Comparison of ENCODE assay signal across 8 cellular contexts in genomic region chr7:42238709-42239395, GRCh38. TPM values are rescaled to one million over a fixed set of nuclear protein-coding genes. Genes with fewer than 3 reads are reported as not detected.
A peak's percentile ranks its signal among the peaks of the same experiment; 100 is the strongest.
DNase-seq lines count a peak whose midpoint lies in the region; ATAC-seq and TF ChIP-seq lines count a peak whose summit lies in the region.

No MANE protein-coding gene starts in this region.

- no peak overlapping the region for H2BK15ac ChIP-seq in mesendoderm (replicated peaks; ENCODE audit: low read depth)

- H4K8ac ChIP-seq in mesendoderm (ENCODE audit: low read depth, low read length), result no peak overlapping the region

- peak overlapping the region; percentile 28 for H3K27ac ChIP-seq in right cardiac atrium (ENCODE audit: low read length)
- H3K27ac ChIP-seq in mesendoderm (ENCODE audit: low read depth, low read length), result no peak overlapping the region
- H3K27ac ChIP-seq in vagina, result peak overlapping the region; percentile 96

- intact Hi-C loops in right cardiac atrium (cut with DNase I) (loop anchor here in 1 of 4 donors (5.0 kb wide), 1 partner anchor 257 kb away; no protein-coding TSS in a partner anchor), Right ventricle myocardium superior (cut with DNase I) (no loop called here), vagina (cut with DNase I) (loop anchor here (10.0 kb wide), 1 partner anchor 264 kb away; no protein-coding TSS in a partner anchor)

- no peaks in the 10 kb centered on the region for H3K27me3 ChIP-seq in right cardiac atrium (ENCODE audit: control insufficient read depth, insufficient read depth)
- peaks cover 4% of the 10 kb centered on the region for H3K27me3 ChIP-seq in mesendoderm (ENCODE audit: insufficient read depth, low read length, poor library complexity)
- H3K27me3 ChIP-seq in vagina, result no peaks in the 10 kb centered on the region

- TF ChIP-seq POLR2A in vagina (IDR thresholded peaks at IDR 0.05), result no peak

- H3K79me1 ChIP-seq in mesendoderm (ENCODE audit: low read length), result no peaks in the 10 kb centered on the region

- no peak overlapping the region for H2BK120ac ChIP-seq in mesendoderm (ENCODE audit: low read depth, low read length)

- H4K5ac ChIP-seq in mesendoderm (ENCODE audit: low read length), result no peak overlapping the region

- no peaks in the 10 kb centered on the region for H3K79me2 ChIP-seq in mesendoderm (ENCODE audit: control insufficient read depth, insufficient read depth, low read length)

- H3K4me3 ChIP-seq in right cardiac atrium (ENCODE audit: low read length) (no peak overlapping the region), choroid plexus epithelial cell (ENCODE audit: low read depth, low read length) (no peak overlapping the region), mesendoderm (ENCODE audit: low read length) (no peak overlapping the region), vagina (peak overlapping the region; percentile 88 to 93)

- no peaks in the 10 kb centered on the region for H3K36me3 ChIP-seq in mesendoderm (ENCODE audit: control insufficient read depth, insufficient read depth, low read length)
- no peaks in the 10 kb centered on the region for H3K36me3 ChIP-seq in vagina

- peak overlapping the region; percentile 84 for H3K4me2 ChIP-seq in mesendoderm (ENCODE audit: low read length)

- peak overlapping the region; percentile 68 for H3K9ac ChIP-seq in mesendoderm (ENCODE audit: low read length)

- H3K9me3 ChIP-seq in right cardiac atrium (ENCODE audit: control insufficient read depth, low read length), result no peaks in the 10 kb centered on the region
- H3K9me3 ChIP-seq in vagina, result no peaks in the 10 kb centered on the region

- H3K23ac ChIP-seq in mesendoderm (ENCODE audit: low read length), result no peak overlapping the region

- peak overlapping the region; percentile 27 for H3K56ac ChIP-seq in mesendoderm (ENCODE audit: low read length)

- H3K4me1 ChIP-seq in right cardiac atrium (ENCODE audit: control insufficient read depth, insufficient read depth, low read length) (no peaks in the 10 kb centered on the region), mesendoderm (ENCODE audit: control insufficient read depth, low read depth, low read length) (no peaks in the 10 kb centered on the region), vagina (peaks cover 46% of the 10 kb centered on the region)

- DNase-seq in right cardiac atrium (no peak), Right ventricle myocardium superior (no peak), choroid plexus epithelial cell (ENCODE audit: low read depth) (peak; percentile 85), mesendoderm (peak; percentile 73), vagina (ENCODE audit: extremely low spot score in 2 of 2) (no peak), NCI-H1694 treated with DMSO at 0.1 percent for 48 hours (lab: John Stamatoyannopoulos, UW) (no peak)
- no peak for DNase-seq in stimulated activated CD4-positive, alpha-beta T cell treated with anti-CD3 and anti-CD28 coated beads, Interleukin-1b, Interleukin-23, amount 100 ng/mL, for 48 hours

- H3K4ac ChIP-seq in mesendoderm (ENCODE audit: low read depth, low read length), result no peak overlapping the region

- ATAC-seq in right cardiac atrium (no peak), Right ventricle myocardium superior (ENCODE audit: poor library complexity) (no peak), GM18873 (IDR thresholded peaks at IDR 0.05; ENCODE audit: low FRiP score, unreplicated experiment) (no peak)

- H3K18ac ChIP-seq in mesendoderm (ENCODE audit: low read length), result no peak overlapping the region

- TF ChIP-seq CTCF in choroid plexus epithelial cell (conservative IDR thresholded peaks at IDR 0.05; ENCODE audit: low read depth, low read length) (no peak), vagina (IDR thresholded peaks at IDR 0.05) (no peak)

- no peak overlapping the region for H2BK5ac ChIP-seq in mesendoderm (ENCODE audit: low read length)

- 57% methylated on average over 15 of the region's 15 CpGs for WGBS in right cardiac atrium
- no CpG with 5 or more reads among the region's 15 CpGs for WGBS in mesendoderm (ENCODE audit: extremely low coverage, insufficient coverage, low lambda C conversion rate)

- H2AK5ac ChIP-seq in mesendoderm (ENCODE audit: low read length), result no peak overlapping the region

RNA-seq across cellular contexts. Expression of gene GLI3, which starts 1.8 kb away (rescaled TPM):
- total RNA-seq in right cardiac atrium, result 1 to 10 TPM; 2.4 to 3.5 (median 2.8) TPM
- polyA plus RNA-seq in right cardiac atrium, result 0.50 TPM
- total RNA-seq in Right ventricle myocardium superior, result 3.3 TPM
- 2.9 TPM for polyA plus RNA-seq in mesendoderm (2013, experiment 1 of 2)
- 3.2 TPM for polyA plus RNA-seq in mesendoderm (2013, experiment 2 of 2)
- 24.6 TPM for total RNA-seq in vagina

Comparison
In these comparisons a context has a peak if more than half of its experiments do, and no peak if none do; other contexts are left out.
1. DNase-seq: peak in choroid plexus epithelial cell (single experiment) and mesendoderm (single experiment); none in right cardiac atrium (0 of 3), Right ventricle myocardium superior (single experiment), vagina (0 of 2), NCI-H1694 treated with DMSO at 0.1 percent for 48 hours (single experiment) and stimulated activated CD4-positive, alpha-beta T cell treated with anti-CD3 and anti-CD28 coated beads, Interleukin-1b, Interleukin-23, amount 100 ng/mL, for 48 hours (single experiment).
2. H3K4me3 ChIP-seq: peak in vagina (2 of 2); none in right cardiac atrium (single experiment), choroid plexus epithelial cell (single experiment) and mesendoderm (single experiment).